ENCODE assay signal across 8 cellular contexts in genomic region chr17:44502598-44503079, GRCh38. TPM values are rescaled to one million over a fixed set of nuclear protein-coding genes. Genes with fewer than 3 reads are reported as not detected.
DNase-seq lines count a peak whose midpoint lies in the region; ATAC-seq and TF ChIP-seq lines count a peak whose summit lies in the region.

No MANE protein-coding gene starts in this region.

- H2AFZ ChIP-seq in KMS-11 (ENCODE audit: low read depth) = peak overlapping the region; percentile 81

- TF ChIP-seq CTCF in KMS-11 (conservative IDR thresholded peaks at IDR 0.05; ENCODE audit: low read depth, low read length) = no peak

- peaks cover 34% of the 10 kb centered on the region; the same call in 1 of the 2 replicates for H4K20me1 ChIP-seq in KMS-11 (ENCODE audit: insufficient read depth)

- ATAC-seq in CD4-positive, CD25-positive, alpha-beta regulatory T cell (ENCODE audit: low read depth in 2 of 2) = peak in 1 of 2 donors; percentile 12
- peak; percentile 20 for ATAC-seq in GM19463 (IDR thresholded peaks at IDR 0.05; ENCODE audit: unreplicated experiment)

- peaks cover 12% of the 10 kb centered on the region for H3K27me3 Mint-ChIP-seq in CD4-positive, CD25-positive, alpha-beta regulatory T cell

- H3K9me3 Mint-ChIP-seq in CD4-positive, CD25-positive, alpha-beta regulatory T cell = peaks cover 0 to 3% (median 0%) of the 10 kb centered on the region in 7 donors

- peak overlapping the region; percentile 98 for H3K4me2 ChIP-seq in KMS-11

- peaks cover 42% of the 10 kb centered on the region for H3K4me1 ChIP-seq in CD4-positive, CD25-positive, alpha-beta regulatory T cell (ENCODE audit: control insufficient read depth, insufficient read depth, low read length, poor library complexity, severe bottlenecking)
- H3K4me1 ChIP-seq in KMS-11 (ENCODE audit: low read depth, poor library complexity, severe bottlenecking) (peaks cover 30% of the 10 kb centered on the region), iPS DF 6.9 (ENCODE audit: control insufficient read depth, insufficient read depth, low read length) (no peaks in the 10 kb centered on the region), skeletal muscle tissue (ENCODE audit: control insufficient read depth in 3 of 3, insufficient read depth in 3 of 3, low read length in 3 of 3) (peaks cover 21 to 34% (median 25%) of the 10 kb centered on the region in 3 donors)

- H3K36me3 Mint-ChIP-seq in CD4-positive, CD25-positive, alpha-beta regulatory T cell = peaks cover 3% of the 10 kb centered on the region

- H3K9me3 ChIP-seq in CD4-positive, CD25-positive, alpha-beta regulatory T cell (ENCODE audit: control insufficient read depth in 2 of 2, low read length in 2 of 2) = no peaks in the 10 kb centered on the region
- no peaks in the 10 kb centered on the region for H3K9me3 ChIP-seq in iPS DF 6.9 (ENCODE audit: control insufficient read depth, insufficient read depth, low read length)
- H3K9me3 ChIP-seq in skeletal muscle tissue (ENCODE audit: control insufficient read depth in 3 of 3, low read length in 3 of 3) = no peaks in the 10 kb centered on the region

- WGBS in iPS DF 6.9 (ENCODE audit: insufficient coverage, insufficient read length) = no CpG with 5 or more reads among the region's 19 CpGs

- H3K27ac Mint-ChIP-seq in CD4-positive, CD25-positive, alpha-beta regulatory T cell = peak overlapping the region; percentile 98 to 99 (median 98)

- peaks cover 55% of the 10 kb centered on the region for H3K79me2 ChIP-seq in KMS-11 (ENCODE audit: insufficient read depth, low read depth)

- peak overlapping the region; percentile 88 for H3K27ac ChIP-seq in CD4-positive, CD25-positive, alpha-beta regulatory T cell (ENCODE audit: insufficient read depth, low read length, poor library complexity, severe bottlenecking)
- peak overlapping the region; percentile 89 for H3K27ac ChIP-seq in KMS-11
- H3K27ac ChIP-seq in angular gyrus (ENCODE audit: low read depth, low read length) = peak overlapping the region; percentile 93
- H3K27ac ChIP-seq in iPS DF 6.9 (ENCODE audit: low read length) = no peak overlapping the region
- H3K27ac ChIP-seq in skeletal muscle tissue (ENCODE audit: low read depth, low read length) = peak overlapping the region; percentile 91

- H3K4me1 Mint-ChIP-seq in CD4-positive, CD25-positive, alpha-beta regulatory T cell = peaks cover 33 to 56% (median 40%) of the 10 kb centered on the region in 4 donors

- H3K4me3 Mint-ChIP-seq in CD4-positive, CD25-positive, alpha-beta regulatory T cell = peak overlapping the region; percentile 93 to 97 (median 97)

- H3K27me3 ChIP-seq in CD4-positive, CD25-positive, alpha-beta regulatory T cell (ENCODE audit: control insufficient read depth, insufficient read depth, low read length) = no peaks in the 10 kb centered on the region
- no peaks in the 10 kb centered on the region for H3K27me3 ChIP-seq in KMS-11 (ENCODE audit: insufficient read depth, low read depth)
- H3K27me3 ChIP-seq in iPS DF 6.9 (ENCODE audit: control insufficient read depth, insufficient read depth, low read length) = no peaks in the 10 kb centered on the region
- H3K27me3 ChIP-seq in skeletal muscle tissue (ENCODE audit: control insufficient read depth in 3 of 3, insufficient read depth in 3 of 3, low read length in 3 of 3) = no peaks in the 10 kb centered on the region

- no peak for DNase-seq in CD4-positive, CD25-positive, alpha-beta regulatory T cell
- DNase-seq in iPS DF 6.9 (ENCODE audit: low read depth, low spot score) (no peak), NCI-H524 treated with DMSO at 0.1 percent for 48 hours (lab: John Stamatoyannopoulos, UW) (no peak), islet precursor cell (no peak)

- H3K4me3 ChIP-seq in CD4-positive, CD25-positive, alpha-beta regulatory T cell (ENCODE audit: low read depth, low read length) = peak overlapping the region; percentile 94
- H3K4me3 ChIP-seq in KMS-11 (IDR thresholded peaks at IDR 0.05; ENCODE audit: insufficient read depth, low read depth, low read length) (peak overlapping the region; percentile 43), iPS DF 6.9 (ENCODE audit: low read length) (peak overlapping the region; percentile 81), skeletal muscle tissue (ENCODE audit: low read length in 3 of 3) (peak overlapping the region; percentile 71 to 89 (median 85))

- no peaks in the 10 kb centered on the region for H3K36me3 ChIP-seq in CD4-positive, CD25-positive, alpha-beta regulatory T cell (ENCODE audit: control insufficient read depth, insufficient read depth, low read length)
- H3K36me3 ChIP-seq in KMS-11 (ENCODE audit: insufficient read depth) = no peaks in the 10 kb centered on the region
- H3K36me3 ChIP-seq in iPS DF 6.9 (ENCODE audit: control insufficient read depth, insufficient read depth, low read length) = no peaks in the 10 kb centered on the region
- no peaks in the 10 kb centered on the region for H3K36me3 ChIP-seq in skeletal muscle tissue (ENCODE audit: control insufficient read depth in 3 of 3, insufficient read depth in 3 of 3, low read length in 3 of 3)

- peak overlapping the region; percentile 91 for H3K9ac ChIP-seq in KMS-11
- H3K9ac ChIP-seq in skeletal muscle tissue (ENCODE audit: low read depth in 1 of 3, low read length in 3 of 3) = peak overlapping the region; percentile 96 to 98 (median 98)

RNA-seq across cellular contexts. Expression of gene GPATCH8, which starts 0.6 kb away (rescaled TPM):
- 87.7 TPM for total RNA-seq in CD4-positive, CD25-positive, alpha-beta regulatory T cell
- 10 to 100 TPM; 24.0 to 34.3 (median 25.3) TPM for polyA plus RNA-seq in CD4-positive, CD25-positive, alpha-beta regulatory T cell
- 25.1 TPM for total RNA-seq in skeletal muscle tissue

RNA-seq across cellular contexts. Expression of gene FZD2, which starts 54.6 kb away (rescaled TPM):
- not detected for total RNA-seq in CD4-positive, CD25-positive, alpha-beta regulatory T cell
- polyA plus RNA-seq in CD4-positive, CD25-positive, alpha-beta regulatory T cell = not detected
- total RNA-seq in skeletal muscle tissue = 8.9 TPM

Comparison
In these comparisons a context has a peak if more than half of its experiments do, and no peak if none do; other contexts are left out.
1. H3K4me3 ChIP-seq: peak in every context shown above with its lines; median percentile 94 in CD4-positive, CD25-positive, alpha-beta regulatory T cell; 85 in skeletal muscle tissue; 81 in iPS DF 6.9; 43 in KMS-11.